In the genomic region with DNA sequence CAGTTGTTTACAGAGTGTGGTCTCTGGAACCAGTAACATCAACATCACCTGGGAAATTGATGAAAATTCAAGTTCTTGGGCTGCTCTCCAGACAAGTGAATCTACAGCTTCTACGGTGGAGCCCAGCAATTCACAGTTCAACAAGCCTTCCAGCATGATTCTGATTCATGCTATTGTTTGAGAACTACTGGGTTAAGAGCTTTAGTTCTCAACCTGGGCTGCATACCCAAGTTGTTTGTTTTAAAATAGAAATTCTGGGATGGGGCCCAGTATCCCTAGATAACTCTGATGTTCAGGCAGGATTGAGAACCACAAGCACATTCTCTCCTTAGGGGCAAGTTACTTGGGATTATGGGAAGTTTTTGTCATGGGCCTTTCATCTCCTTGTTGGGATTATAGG, we compare ENCODE assay signal across 18 cellular contexts. TPM values are rescaled to one million over a fixed set of nuclear protein-coding genes. Genes with fewer than 3 reads are reported as not detected.
DNase-seq lines count a peak whose midpoint lies in the region; ATAC-seq and TF ChIP-seq lines count a peak whose summit lies in the region.
"Had no signal": no experiment of that assay in that cellular context is flagged by ENCODE, and none has a peak within 500 bp of the region (broad histone marks: within the 10 kb centered on the region; RNA-seq: fewer than 3 reads in every experiment).

No MANE protein-coding gene starts in this region.

- ATAC-seq in SK-N-SH treated with all-trans-retinoic acid at 6 μM for 48 hours = no peak
- ATAC-seq: sciatic nerve had no signal

- H3K4me1 ChIP-seq in tibial artery = peaks cover 0 to 3% (median 0%) of the 10 kb centered on the region in 4 donors
- H3K4me1 ChIP-seq: HAP-1, testis had no signal

- peak overlapping the region; percentile 71 to 79 for H3K27ac ChIP-seq in tibial artery
- H3K27ac ChIP-seq: testis had no signal

- H3K36me3 ChIP-seq in tibial artery = no peaks in the 10 kb centered on the region
- H3K36me3 ChIP-seq: HAP-1 had no signal

- TF ChIP-seq CTCF in tibial artery (IDR thresholded peaks at IDR 0.05) = no peak

- no peaks in the 10 kb centered on the region for H3K27me3 ChIP-seq in tibial artery
- H3K27me3 ChIP-seq: testis had no signal

- H3K4me3 ChIP-seq in tibial artery = no peak overlapping the region
- H3K4me3 ChIP-seq: HAP-1, testis had no signal

- H3K9me3 ChIP-seq in tibial artery = peaks cover 0 to 8% (median 0%) of the 10 kb centered on the region in 3 donors
- H3K9me3 ChIP-seq: testis had no signal

- DNase-seq in H4 (ENCODE audit: low spot score) (peak; percentile 4), astrocyte of the hippocampus (ENCODE audit: low read depth, low spot score) (peak; percentile 66), fibroblast of peridontal ligament (ENCODE audit: extremely low read depth) (peak; percentile 38), tibial artery (no peak), dedifferentiated amniotic fluid mesenchymal stem cell (ENCODE audit: extremely low spot score) (no peak)
- no peak for DNase-seq in activated naive CD4-positive, alpha-beta T cell treated with anti-CD3 and anti-CD28 coated beads, Interleukin-2, amount 50 U/mL, for 16 hours
- DNase-seq: activated CD4-positive, alpha-beta T cell treated with anti-CD3 and anti-CD28 coated beads for 1 hour; activated T-cell treated with anti-CD3 and anti-CD28 coated beads, Interleukin-2, amount 50 U/mL, for 48 hours; aorta; DMS79; natural killer cell; NCI-H2171; Right ventricle myocardium superior; stimulated activated CD4-positive, alpha-beta T cell treated with anti-CD3 and anti-CD28 coated beads, Interleukin-15, amount 100 ng/mL, for 24 hours; testis had no signal

- intact Hi-C loops in tibial artery (cut with DNase I; ENCODE audit: low total_unique reads) = no loop called here

TF ChIP-seq in SK-N-SH treated with all-trans-retinoic acid at 6 μM for 48 hours, 23 proteins besides CTCF, POLR2A, EP300 and RAD21:
- no peak for TF ChIP-seq BACH2 (CRISPR knock-in tag; IDR thresholded peaks at IDR 0.05; ENCODE audit: borderline replicate concordance)
- no peak for TF ChIP-seq TOX (CRISPR knock-in tag; IDR thresholded peaks at IDR 0.05; ENCODE audit: borderline replicate concordance)
- TF ChIP-seq ZC3H10 (CRISPR knock-in tag; IDR thresholded peaks at IDR 0.05) = no peak
- TF ChIP-seq ISL1 (CRISPR knock-in tag; IDR thresholded peaks at IDR 0.05) = no peak
- no peak for TF ChIP-seq ZNF8 (CRISPR knock-in tag; IDR thresholded peaks at IDR 0.05)
- TF ChIP-seq OSR1 (CRISPR knock-in tag; IDR thresholded peaks at IDR 0.05) = no peak
- no peak for TF ChIP-seq RARB (CRISPR knock-in tag; IDR thresholded peaks at IDR 0.05)
- TF ChIP-seq, protein P1, sequence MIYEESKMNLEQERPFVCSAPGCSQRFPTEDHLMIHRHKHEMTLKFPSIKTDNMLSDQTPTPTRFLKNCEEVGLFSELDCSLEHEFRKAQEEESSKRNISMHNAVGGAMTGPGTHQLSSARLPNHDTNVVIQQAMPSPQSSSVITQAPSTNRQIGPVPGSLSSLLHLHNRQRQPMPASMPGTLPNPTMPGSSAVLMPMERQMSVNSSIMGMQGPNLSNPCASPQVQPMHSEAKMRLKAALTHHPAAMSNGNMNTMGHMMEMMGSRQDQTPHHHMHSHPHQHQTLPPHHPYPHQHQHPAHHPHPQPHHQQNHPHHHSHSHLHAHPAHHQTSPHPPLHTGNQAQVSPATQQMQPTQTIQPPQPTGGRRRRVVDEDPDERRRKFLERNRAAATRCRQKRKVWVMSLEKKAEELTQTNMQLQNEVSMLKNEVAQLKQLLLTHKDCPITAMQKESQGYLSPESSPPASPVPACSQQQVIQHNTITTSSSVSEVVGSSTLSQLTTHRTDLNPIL (CRISPR knock-in tag; IDR thresholded peaks at IDR 0.05; ENCODE audit: low read depth) = no peak
- TF ChIP-seq, protein P2, sequence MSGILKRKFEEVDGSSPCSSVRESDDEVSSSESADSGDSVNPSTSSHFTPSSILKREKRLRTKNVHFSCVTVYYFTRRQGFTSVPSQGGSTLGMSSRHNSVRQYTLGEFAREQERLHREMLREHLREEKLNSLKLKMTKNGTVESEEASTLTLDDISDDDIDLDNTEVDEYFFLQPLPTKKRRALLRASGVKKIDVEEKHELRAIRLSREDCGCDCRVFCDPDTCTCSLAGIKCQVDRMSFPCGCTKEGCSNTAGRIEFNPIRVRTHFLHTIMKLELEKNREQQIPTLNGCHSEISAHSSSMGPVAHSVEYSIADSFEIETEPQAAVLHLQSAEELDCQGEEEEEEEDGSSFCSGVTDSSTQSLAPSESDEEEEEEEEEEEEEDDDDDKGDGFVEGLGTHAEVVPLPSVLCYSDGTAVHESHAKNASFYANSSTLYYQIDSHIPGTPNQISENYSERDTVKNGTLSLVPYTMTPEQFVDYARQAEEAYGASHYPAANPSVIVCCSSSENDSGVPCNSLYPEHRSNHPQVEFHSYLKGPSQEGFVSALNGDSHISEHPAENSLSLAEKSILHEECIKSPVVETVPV (CRISPR knock-in tag; IDR thresholded peaks at IDR 0.05) = no peak
- TF ChIP-seq ZFP30 (CRISPR knock-in tag; IDR thresholded peaks at IDR 0.05) = no peak
- TF ChIP-seq, protein P3, sequence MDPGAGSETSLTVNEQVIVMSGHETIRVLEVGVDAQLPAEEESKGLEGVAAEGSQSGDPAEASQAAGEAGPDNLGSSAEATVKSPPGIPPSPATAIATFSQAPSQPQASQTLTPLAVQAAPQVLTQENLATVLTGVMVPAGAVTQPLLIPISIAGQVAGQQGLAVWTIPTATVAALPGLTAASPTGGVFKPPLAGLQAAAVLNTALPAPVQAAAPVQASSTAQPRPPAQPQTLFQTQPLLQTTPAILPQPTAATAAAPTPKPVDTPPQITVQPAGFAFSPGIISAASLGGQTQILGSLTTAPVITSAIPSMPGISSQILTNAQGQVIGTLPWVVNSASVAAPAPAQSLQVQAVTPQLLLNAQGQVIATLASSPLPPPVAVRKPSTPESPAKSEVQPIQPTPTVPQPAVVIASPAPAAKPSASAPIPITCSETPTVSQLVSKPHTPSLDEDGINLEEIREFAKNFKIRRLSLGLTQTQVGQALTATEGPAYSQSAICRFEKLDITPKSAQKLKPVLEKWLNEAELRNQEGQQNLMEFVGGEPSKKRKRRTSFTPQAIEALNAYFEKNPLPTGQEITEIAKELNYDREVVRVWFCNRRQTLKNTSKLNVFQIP (CRISPR knock-in tag; IDR thresholded peaks at IDR 0.05; ENCODE audit: borderline replicate concordance, low read depth) = no peak
- TF ChIP-seq ZFP3 (CRISPR knock-in tag; IDR thresholded peaks at IDR 0.05) = no peak
TF ChIP-seq in SK-N-SH treated with all-trans-retinoic acid at 6 μM for 48 hours: peak in this region for 0.

RNA-seq across cellular contexts. Expression of a gene that starts 37.9 kb away (rescaled TPM):
- total RNA-seq in H4 (2014; rRNA removed; shearing (Covaris generic)) = 569 and 625 TPM in 2 replicates

Comparison
In these comparisons a context has a peak if more than half of its experiments do, and no peak if none do; other contexts are left out.
1. DNase-seq: peak in H4 (single experiment), astrocyte of the hippocampus (single experiment) and fibroblast of peridontal ligament (single experiment); none in tibial artery (0 of 2), dedifferentiated amniotic fluid mesenchymal stem cell (single experiment) and activated naive CD4-positive, alpha-beta T cell treated with anti-CD3 and anti-CD28 coated beads, Interleukin-2, amount 50 U/mL, for 16 hours (single experiment).